ENCODE assay signal across 18 cellular contexts in the genomic region with DNA sequence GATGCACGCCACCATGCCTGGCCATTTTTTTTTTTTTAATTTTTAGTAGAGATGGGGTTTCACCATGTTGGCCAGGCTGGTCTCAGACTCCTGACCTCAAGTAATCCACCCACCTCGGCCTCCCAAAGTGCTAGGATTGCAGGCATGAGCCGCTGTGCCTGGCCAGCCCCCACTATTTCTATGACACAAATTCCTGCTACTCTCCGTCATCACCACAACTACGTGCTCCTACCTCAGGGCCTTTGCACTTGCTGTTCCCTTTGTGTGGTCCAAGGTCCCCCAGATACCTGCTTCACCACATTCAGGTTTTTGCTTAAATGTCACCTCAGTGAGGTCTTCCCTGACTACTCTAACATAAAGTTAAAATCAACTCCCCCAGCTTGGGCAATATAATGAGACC.
"Had no signal": no experiment of that assay in that cellular context is flagged by ENCODE, and none has a peak within 500 bp of the region (broad histone marks: within the 10 kb centered on the region; RNA-seq: fewer than 3 reads in every experiment).

No MANE protein-coding gene starts in this region.

- H3K27ac Mint-ChIP-seq: activated CD4-positive, alpha-beta memory T cell treated with anti-CD3 and anti-CD28 coated beads for 36 hours; activated CD4-positive, alpha-beta T cell treated with anti-CD3 and anti-CD28 coated beads for 36 hours; activated CD4-positive, alpha-beta T cell treated with anti-CD3 and anti-CD28 coated beads, Interleukin-2, amount 10 ng/mL, durations not matched to agents 24 days and 14 days; activated CD8-positive, alpha-beta memory T cell treated with anti-CD3 and anti-CD28 coated beads, Interleukin-2, amount 10 ng/mL, durations not matched to agents 7 days and 5 days; activated CD8-positive, alpha-beta T cell treated with anti-CD3 and anti-CD28 coated beads, Interleukin-2, amount 10 ng/mL, durations not matched to agents 7 days and 5 days; activated naive CD4-positive, alpha-beta T cell treated with anti-CD3 and anti-CD28 coated beads, Interleukin-2, amount 10 ng/mL, durations not matched to agents 7 days and 5 days; activated naive CD4-positive, alpha-beta T cell treated with anti-CD3 and anti-CD28 coated beads, Interleukin-2, amount 50 U/mL, for 72 hours; activated naive CD8-positive, alpha-beta T cell treated with anti-CD3 and anti-CD28 coated beads, Interleukin-2, amount 10 ng/mL, durations not matched to agents 7 days and 5 days; activated T-cell treated with anti-CD3 and anti-CD28 coated beads, Interleukin-2, amount 50 U/mL, for 24 hours had no signal

- H3K36me3 Mint-ChIP-seq: activated CD4-positive, alpha-beta memory T cell treated with anti-CD3 and anti-CD28 coated beads for 36 hours; activated CD8-positive, alpha-beta memory T cell treated with anti-CD3 and anti-CD28 coated beads, Interleukin-2, amount 10 ng/mL, durations not matched to agents 7 days and 5 days; activated naive CD4-positive, alpha-beta T cell treated with anti-CD3 and anti-CD28 coated beads, Interleukin-2, amount 10 ng/mL, durations not matched to agents 7 days and 5 days; activated naive CD4-positive, alpha-beta T cell treated with anti-CD3 and anti-CD28 coated beads, Interleukin-2, amount 50 U/mL, for 72 hours; activated naive CD8-positive, alpha-beta T cell treated with anti-CD3 and anti-CD28 coated beads, Interleukin-2, amount 10 ng/mL, durations not matched to agents 7 days and 5 days had no signal

- FAIRE-seq: bronchial epithelial cell had no signal

- H3K9me3 ChIP-seq: ascending aorta, esophagus squamous epithelium had no signal

- H3K9me3 Mint-ChIP-seq: activated CD4-positive, alpha-beta memory T cell treated with anti-CD3 and anti-CD28 coated beads for 36 hours; activated CD4-positive, alpha-beta T cell treated with anti-CD3 and anti-CD28 coated beads, Interleukin-2, amount 10 ng/mL, durations not matched to agents 24 days and 14 days; activated naive CD4-positive, alpha-beta T cell treated with anti-CD3 and anti-CD28 coated beads, Interleukin-2, amount 10 ng/mL, durations not matched to agents 7 days and 5 days; activated naive CD4-positive, alpha-beta T cell treated with anti-CD3 and anti-CD28 coated beads, Interleukin-2, amount 50 U/mL, for 72 hours; activated naive CD8-positive, alpha-beta T cell treated with anti-CD3 and anti-CD28 coated beads, Interleukin-2, amount 10 ng/mL, durations not matched to agents 7 days and 5 days; activated T-cell treated with anti-CD3 and anti-CD28 coated beads, Interleukin-2, amount 50 U/mL, for 24 hours; activated T-cell treated with anti-CD3 and anti-CD28 coated beads, Interleukin-2, amount 50 U/mL, for 72 hours; central memory CD8-positive, alpha-beta T cell; effector memory CD8-positive, alpha-beta T cell had no signal

- H3K27ac ChIP-seq: ascending aorta, brain microvascular endothelial cell, esophagus squamous epithelium had no signal

- H3K36me3 ChIP-seq: ascending aorta, brain microvascular endothelial cell, esophagus squamous epithelium had no signal

- DNase-seq: activated gamma-delta T cell, cortex of kidney had no signal

- H3K4me1 Mint-ChIP-seq: activated naive CD4-positive, alpha-beta T cell treated with anti-CD3 and anti-CD28 coated beads, Interleukin-2, amount 10 ng/mL, durations not matched to agents 7 days and 5 days had no signal

- H3K4me3 Mint-ChIP-seq: activated CD4-positive, alpha-beta memory T cell treated with anti-CD3 and anti-CD28 coated beads for 36 hours; activated CD4-positive, alpha-beta T cell treated with anti-CD3 and anti-CD28 coated beads for 36 hours; activated CD4-positive, alpha-beta T cell treated with anti-CD3 and anti-CD28 coated beads, Interleukin-2, amount 10 ng/mL, durations not matched to agents 24 days and 14 days; activated CD8-positive, alpha-beta memory T cell treated with anti-CD3 and anti-CD28 coated beads, Interleukin-2, amount 10 ng/mL, durations not matched to agents 7 days and 5 days; activated CD8-positive, alpha-beta T cell treated with anti-CD3 and anti-CD28 coated beads, Interleukin-2, amount 10 ng/mL, durations not matched to agents 7 days and 5 days; activated naive CD4-positive, alpha-beta T cell treated with anti-CD3 and anti-CD28 coated beads, Interleukin-2, amount 10 ng/mL, durations not matched to agents 7 days and 5 days; activated naive CD8-positive, alpha-beta T cell treated with anti-CD3 and anti-CD28 coated beads, Interleukin-2, amount 10 ng/mL, durations not matched to agents 7 days and 5 days; activated T-cell treated with anti-CD3 and anti-CD28 coated beads, Interleukin-2, amount 50 U/mL, for 24 hours; activated T-cell treated with anti-CD3 and anti-CD28 coated beads, Interleukin-2, amount 50 U/mL, for 72 hours; central memory CD8-positive, alpha-beta T cell; effector memory CD8-positive, alpha-beta T cell had no signal

- H3K4me3 ChIP-seq: ascending aorta, esophagus squamous epithelium had no signal

- H3K27me3 ChIP-seq: ascending aorta, brain microvascular endothelial cell, esophagus squamous epithelium had no signal

- ATAC-seq: activated CD8-positive, alpha-beta memory T cell treated with anti-CD3 and anti-CD28 coated beads, Interleukin-2, amount 10 ng/mL, durations not matched to agents 7 days and 5 days; activated CD8-positive, alpha-beta T cell treated with anti-CD3 and anti-CD28 coated beads, Interleukin-2, amount 10 ng/mL, durations not matched to agents 7 days and 5 days; activated T-cell treated with anti-CD3 and anti-CD28 coated beads, Interleukin-2, amount 50 U/mL, for 72 hours had no signal
